In genomic region chr20:25570148-25570530, GRCh38 we compare ENCODE assay signal across 1 cellular context.
TF ChIP-seq lines count a peak whose summit lies in the region.

No MANE protein-coding gene starts in this region.

TF ChIP-seq in HepG2, 621 proteins besides CTCF, POLR2A, EP300 and RAD21:
- no peak for TF ChIP-seq ZHX2 (IDR thresholded peaks at IDR 0.05; ENCODE audit: low read depth)
- no peak for TF ChIP-seq ZHX2 (CRISPR knock-in tag; IDR thresholded peaks at IDR 0.05; ENCODE audit: borderline replicate concordance)
- 0 out of 2 replicates have a peak, but pooled peaks have one; percentile 5 for TF ChIP-seq ZNF770 (CRISPR knock-in tag; IDR thresholded peaks at IDR 0.05)
